In genomic region chrX:154991039-154991438, GRCh38 we compare ENCODE assay signal across 14 cellular contexts.
A peak's percentile ranks its signal among the peaks of the same experiment; 100 is the strongest.
DNase-seq lines count a peak whose midpoint lies in the region; ATAC-seq and TF ChIP-seq lines count a peak whose summit lies in the region.
"Had no signal": no experiment of that assay in that cellular context is flagged by ENCODE, and none has a peak within 500 bp of the region (broad histone marks: within the 10 kb centered on the region; RNA-seq: fewer than 3 reads in every experiment).

No MANE protein-coding gene starts in this region.

- peak; percentile 35 for ATAC-seq in HG03066 (IDR thresholded peaks at IDR 0.05; ENCODE audit: low read depth, unreplicated experiment)
- ATAC-seq: effector memory CD8-positive, alpha-beta T cell; HCT116; left ventricle myocardium superior; Right ventricle myocardium inferior had no signal

- TF ChIP-seq CTCF in GM20000 (IDR thresholded peaks at IDR 0.05; ENCODE audit: extremely low read depth, missing control alignments) = no peak

- DNase-seq in activated CD4-positive, alpha-beta T cell treated with anti-CD3 and anti-CD28 coated beads, Interleukin-2, amount 50 U/mL, for 48 hours = peak; percentile 13 to 50
- no peak for DNase-seq in activated CD4-positive, alpha-beta T cell treated with anti-CD3 and anti-CD28 coated beads, Interleukin-2, amount 50 U/mL, for 1 hour
- peak; percentile 8 for DNase-seq in GM20000 (ENCODE audit: low spot score)
- DNase-seq in stimulated activated CD4-positive, alpha-beta T cell treated with anti-CD3 and anti-CD28 coated beads, Interleukin-2, amount 100 ng/mL, for 48 hours = peak; percentile 8 to 32
- DNase-seq in activated CD8-positive, alpha-beta memory T cell treated with anti-CD3 and anti-CD28 coated beads, Interleukin-2, amount 50 U/mL, for 4 hours = no peak
- no peak for DNase-seq in NCI-H526 treated with DMSO at 0.1 percent for 48 hours (lab: John Stamatoyannopoulos, UW)
- DNase-seq in NCI-H1930 (lab: John Stamatoyannopoulos, UW) = no peak
- DNase-seq: CD4-positive, alpha-beta T cell; DND-41; effector memory CD8-positive, alpha-beta T cell; left ventricle myocardium superior had no signal

Comparison
In these comparisons a context has a peak if more than half of its experiments do, and no peak if none do; other contexts are left out.
1. DNase-seq: peak in activated CD4-positive, alpha-beta T cell treated with anti-CD3 and anti-CD28 coated beads, Interleukin-2, amount 50 U/mL, for 48 hours (2 of 2), GM20000 (single experiment) and stimulated activated CD4-positive, alpha-beta T cell treated with anti-CD3 and anti-CD28 coated beads, Interleukin-2, amount 100 ng/mL, for 48 hours (2 of 2); none in activated CD4-positive, alpha-beta T cell treated with anti-CD3 and anti-CD28 coated beads, Interleukin-2, amount 50 U/mL, for 1 hour (single experiment), activated CD8-positive, alpha-beta memory T cell treated with anti-CD3 and anti-CD28 coated beads, Interleukin-2, amount 50 U/mL, for 4 hours (single experiment), NCI-H526 treated with DMSO at 0.1 percent for 48 hours (single experiment) and NCI-H1930 (0 of 2).